38 cellular contexts compared by ENCODE assay signal in the genomic region with DNA sequence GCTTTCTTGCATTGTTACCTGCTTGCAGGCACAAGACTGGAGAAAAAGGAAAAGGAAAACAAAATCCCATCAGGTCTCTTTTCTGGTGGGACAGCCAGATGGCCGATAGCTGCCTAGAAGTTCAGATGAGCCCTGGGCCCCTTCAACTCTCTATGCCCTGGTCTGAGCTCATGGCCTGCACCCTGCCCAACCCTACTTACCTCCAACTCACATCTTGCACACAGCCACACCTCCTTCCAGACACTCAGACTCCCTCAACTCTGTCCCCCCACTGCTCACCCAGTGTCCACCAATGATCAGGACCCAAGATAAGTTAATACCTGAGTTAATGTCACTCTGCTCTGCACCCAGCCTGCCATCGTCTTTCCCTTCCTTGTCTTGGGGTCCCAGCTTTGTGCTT. TPM values are rescaled to one million over a fixed set of nuclear protein-coding genes. Genes with fewer than 3 reads are reported as not detected.
"Had no signal": no experiment of that assay in that cellular context is flagged by ENCODE, and none has a peak within 500 bp of the region (broad histone marks: within the 10 kb centered on the region; RNA-seq: fewer than 3 reads in every experiment).

No MANE protein-coding gene starts in this region.

- H3K4me3 ChIP-seq: ascending aorta, cardiac muscle cell, K562 had no signal

- H3K4me3 Mint-ChIP-seq: activated CD4-positive, alpha-beta memory T cell treated with anti-CD3 and anti-CD28 coated beads, Interleukin-2, amount 10 ng/mL, durations not matched to agents 7 days and 5 days; activated naive CD4-positive, alpha-beta T cell treated with anti-CD3 and anti-CD28 coated beads, Interleukin-2, amount 50 U/mL, for 24 hours; activated naive CD8-positive, alpha-beta T cell treated with anti-CD3 and anti-CD28 coated beads, Interleukin-2, amount 10 ng/mL, durations not matched to agents 7 days and 5 days; activated T-cell treated with anti-CD3 and anti-CD28 coated beads, Interleukin-2, amount 50 U/mL, for 72 hours; activated T-helper 17 cell treated with anti-CD3 and anti-CD28 coated beads, Interleukin-2, amount 50 U/mL, for 72 hours; T-cell had no signal

- DNase-seq: activated CD4-positive, alpha-beta memory T cell treated with anti-CD3 and anti-CD28 coated beads, Interleukin-2, amount 10 ng/mL, durations not matched to agents 7 days and 5 days; activated CD4-positive, alpha-beta T cell treated with anti-CD3 and anti-CD28 coated beads for 1 hour; activated CD4-positive, alpha-beta T cell treated with anti-CD3 and anti-CD28 coated beads for 48 hours; activated CD4-positive, CD25-positive, alpha-beta regulatory T cell; activated CD8-positive, alpha-beta memory T cell treated with anti-CD3 and anti-CD28 coated beads for 24 hours; activated gamma-delta T cell; activated naive CD4-positive, alpha-beta T cell treated with Interleukin-2 at 50 U/mL for 16 hours; activated naive CD8-positive, alpha-beta T cell treated with anti-CD3 and anti-CD28 coated beads, Interleukin-2, amount 10 ng/mL, durations not matched to agents 7 days and 5 days; activated T-cell treated with anti-CD3 and anti-CD28 coated beads, Interleukin-2, amount 50 U/mL, for 1 hour; activated T-cell treated with anti-CD3 and anti-CD28 coated beads, Interleukin-2, amount 50 U/mL, for 72 hours; Karpas-422; NCI-H1048; NCI-H1105 treated with DMSO at 0.1 percent for 48 hours; NCI-H1436; NCI-H1694; NCI-H1930; NCI-H2081 treated with DMSO at 0.1 percent for 48 hours; NCI-H226; NCI-H446 treated with DMSO at 0.1 percent for 48 hours; NCI-H524; NK-92 treated with Interleukin-12 subunit alpha and Interleukin-12 subunit beta, amount 100 ng/mL, for 24 hours; PC-3; SIG-M5; T-cell; T-helper 2 cell; T-helper 9 cell had no signal

- H3K27ac Mint-ChIP-seq: activated CD4-positive, alpha-beta memory T cell treated with anti-CD3 and anti-CD28 coated beads, Interleukin-2, amount 10 ng/mL, durations not matched to agents 7 days and 5 days; activated naive CD8-positive, alpha-beta T cell treated with anti-CD3 and anti-CD28 coated beads, Interleukin-2, amount 10 ng/mL, durations not matched to agents 7 days and 5 days; activated T-cell treated with anti-CD3 and anti-CD28 coated beads, Interleukin-2, amount 50 U/mL, for 72 hours; activated T-helper 17 cell treated with anti-CD3 and anti-CD28 coated beads, Interleukin-2, amount 50 U/mL, for 72 hours; T-cell had no signal

- H3K9me3 ChIP-seq: ascending aorta had no signal

- FAIRE-seq: K562, RCC 7860 had no signal

- H3K27me3 ChIP-seq: ascending aorta, cardiac muscle cell had no signal

- H3K4me1 ChIP-seq: ascending aorta had no signal

- H3K9me3 Mint-ChIP-seq: activated CD4-positive, alpha-beta memory T cell treated with anti-CD3 and anti-CD28 coated beads, Interleukin-2, amount 10 ng/mL, durations not matched to agents 7 days and 5 days; activated naive CD4-positive, alpha-beta T cell treated with anti-CD3 and anti-CD28 coated beads, Interleukin-2, amount 50 U/mL, for 24 hours; activated naive CD8-positive, alpha-beta T cell treated with anti-CD3 and anti-CD28 coated beads, Interleukin-2, amount 10 ng/mL, durations not matched to agents 7 days and 5 days; activated T-cell treated with anti-CD3 and anti-CD28 coated beads, Interleukin-2, amount 50 U/mL, for 72 hours; activated T-helper 17 cell treated with anti-CD3 and anti-CD28 coated beads, Interleukin-2, amount 50 U/mL, for 72 hours; T-cell had no signal

- H3K36me3 ChIP-seq: ascending aorta, cardiac muscle cell had no signal

- H3K27me3 Mint-ChIP-seq: activated naive CD4-positive, alpha-beta T cell treated with anti-CD3 and anti-CD28 coated beads, Interleukin-2, amount 50 U/mL, for 24 hours; T-cell had no signal

- H3K27ac ChIP-seq: ascending aorta, cardiac muscle cell, RWPE1, VCaP had no signal

- H3K4me1 Mint-ChIP-seq: activated CD4-positive, alpha-beta memory T cell treated with anti-CD3 and anti-CD28 coated beads, Interleukin-2, amount 10 ng/mL, durations not matched to agents 7 days and 5 days; activated naive CD4-positive, alpha-beta T cell treated with anti-CD3 and anti-CD28 coated beads, Interleukin-2, amount 50 U/mL, for 24 hours; activated naive CD8-positive, alpha-beta T cell treated with anti-CD3 and anti-CD28 coated beads, Interleukin-2, amount 10 ng/mL, durations not matched to agents 7 days and 5 days; activated T-helper 17 cell treated with anti-CD3 and anti-CD28 coated beads, Interleukin-2, amount 50 U/mL, for 72 hours; T-cell had no signal

- H3K36me3 Mint-ChIP-seq: activated naive CD4-positive, alpha-beta T cell treated with anti-CD3 and anti-CD28 coated beads, Interleukin-2, amount 50 U/mL, for 24 hours; activated naive CD8-positive, alpha-beta T cell treated with anti-CD3 and anti-CD28 coated beads, Interleukin-2, amount 10 ng/mL, durations not matched to agents 7 days and 5 days; T-cell had no signal

RNA-seq across cellular contexts. Expression of a gene that starts 10.9 kb away (rescaled TPM):
- total RNA-seq: activated CD4-positive, alpha-beta memory T cell treated with anti-CD3 and anti-CD28 coated beads, Interleukin-2, amount 10 ng/mL, durations not matched to agents 7 days and 5 days; activated naive CD8-positive, alpha-beta T cell treated with anti-CD3 and anti-CD28 coated beads, Interleukin-2, amount 10 ng/mL, durations not matched to agents 7 days and 5 days; activated T-cell treated with anti-CD3 and anti-CD28 coated beads, Interleukin-2, amount 50 U/mL, for 72 hours; activated T-helper 17 cell treated with anti-CD3 and anti-CD28 coated beads, Interleukin-2, amount 50 U/mL, for 72 hours; ascending aorta; cardiac muscle cell; K562; MCF 10A; PC-3; Right ventricle myocardium inferior; SK-MEL-5; T-cell had no signal
- polyA plus RNA-seq: adipose tissue, cardiac muscle cell, K562 had no signal

RNA-seq across cellular contexts. Expression of a gene that starts 25.0 kb away (rescaled TPM):
- total RNA-seq: activated naive CD8-positive, alpha-beta T cell treated with anti-CD3 and anti-CD28 coated beads, Interleukin-2, amount 10 ng/mL, durations not matched to agents 7 days and 5 days; ascending aorta; Right ventricle myocardium inferior; SK-MEL-5; T-cell had no signal

RNA-seq across cellular contexts. Expression of a gene that starts 36.8 kb away (rescaled TPM):
- total RNA-seq: activated CD4-positive, alpha-beta memory T cell treated with anti-CD3 and anti-CD28 coated beads, Interleukin-2, amount 10 ng/mL, durations not matched to agents 7 days and 5 days; activated naive CD8-positive, alpha-beta T cell treated with anti-CD3 and anti-CD28 coated beads, Interleukin-2, amount 10 ng/mL, durations not matched to agents 7 days and 5 days; activated T-cell treated with anti-CD3 and anti-CD28 coated beads, Interleukin-2, amount 50 U/mL, for 72 hours; activated T-helper 17 cell treated with anti-CD3 and anti-CD28 coated beads, Interleukin-2, amount 50 U/mL, for 72 hours; MCF 10A; PC-3; Right ventricle myocardium inferior; SK-MEL-5; T-cell had no signal
- polyA plus RNA-seq: adipose tissue had no signal

RNA-seq across cellular contexts. Expression of a gene that starts 59.1 kb away (rescaled TPM):
- total RNA-seq: activated CD4-positive, alpha-beta memory T cell treated with anti-CD3 and anti-CD28 coated beads, Interleukin-2, amount 10 ng/mL, durations not matched to agents 7 days and 5 days; MCF 10A; PC-3; SK-MEL-5 had no signal
